Comparison of ENCODE assay signal across 1 cellular context in genomic region chr1:67648582-67649326, GRCh38.
TF ChIP-seq lines count a peak whose summit lies in the region.

No MANE protein-coding gene starts in this region.

TF ChIP-seq in H1, 55 proteins besides CTCF, POLR2A, EP300 and RAD21:
- no peak for TF ChIP-seq MAFK (IDR thresholded peaks at IDR 0.05; ENCODE audit: low read depth, low read length)
- TF ChIP-seq USF2 (IDR thresholded peaks at IDR 0.05; ENCODE audit: low read length), result peak; percentile 14; the same call in 1 of the 2 replicates
- TF ChIP-seq GTF2F1 (IDR thresholded peaks at IDR 0.05; ENCODE audit: borderline replicate concordance, low read depth, low read length), result no peak
